Comparison of ENCODE assay signal across 8 cellular contexts in genomic region chr2:69741281-69742169, GRCh38. TPM values are rescaled to one million over a fixed set of nuclear protein-coding genes. Genes with fewer than 3 reads are reported as not detected.
DNase-seq lines count a peak whose midpoint lies in the region; ATAC-seq, FAIRE-seq and TF ChIP-seq lines count a peak whose summit lies in the region.

TSS of gene ANXA4 (plus strand) at chr2:69742134. CDS start at chr2:69781566, 39,432 bp downstream.

- H3K4me1 ChIP-seq in HUES48 (ENCODE audit: control insufficient read depth, insufficient read depth, low read length), result peaks cover 12% of the 10 kb centered on the region; the same call in 1 of the 2 replicates

- H3K9ac ChIP-seq in HUES48 (ENCODE audit: low read depth, low read length), result peak within 1 kb of the TSS; percentile 65

- H3K27me3 ChIP-seq in HUES48 (ENCODE audit: control insufficient read depth, insufficient read depth, low read length), result peaks cover 12% of the 10 kb centered on the region

- H3K36me3 Mint-ChIP-seq in activated naive CD4-positive, alpha-beta T cell treated with anti-CD3 and anti-CD28 coated beads, Interleukin-2, amount 50 U/mL, for 72 hours, result peaks cover 6 to 10% of the 10 kb centered on the region in 2 donors

- peak within 1 kb of the TSS; percentile 69 for H3K4me3 ChIP-seq in HUES48 (ENCODE audit: low read depth, low read length)

- H3K9me3 Mint-ChIP-seq in activated naive CD4-positive, alpha-beta T cell treated with anti-CD3 and anti-CD28 coated beads, Interleukin-2, amount 50 U/mL, for 72 hours, result no peaks in the 10 kb centered on the region

- H3K27ac Mint-ChIP-seq in activated naive CD4-positive, alpha-beta T cell treated with anti-CD3 and anti-CD28 coated beads, Interleukin-2, amount 50 U/mL, for 72 hours, result peak within 1 kb of the TSS; percentile 84 to 96

- intact Hi-C loops in Right ventricle myocardium inferior (cut with DNase I), result loop anchor here (5.0 kb wide), 1 partner anchor 76 kb away; no protein-coding TSS in a partner anchor
- intact Hi-C loops in posterior cingulate gyrus (cut with DNase I), result no loop called here

- no peaks in the 10 kb centered on the region for H3K9me3 ChIP-seq in HUES48 (ENCODE audit: control insufficient read depth, insufficient read depth, low read length)

- ATAC-seq in GM21423 (IDR thresholded peaks at IDR 0.05; ENCODE audit: unreplicated experiment) (peak; percentile 82), SK-N-SH treated with all-trans-retinoic acid at 6 μM for 48 hours (peak; percentile 91), Right ventricle myocardium inferior (peak; percentile 95)
- ATAC-seq in activated naive CD4-positive, alpha-beta T cell treated with anti-CD3 and anti-CD28 coated beads, Interleukin-2, amount 50 U/mL, for 72 hours, result peak; percentile 92 to 95

- no peaks in the 10 kb centered on the region for H3K36me3 ChIP-seq in HUES48 (ENCODE audit: control insufficient read depth, insufficient read depth, low read length)

- DNase-seq in DMS53 (lab: John Stamatoyannopoulos, UW) (peak; percentile 91), Right ventricle myocardium inferior (ENCODE audit: missing footprints) (peak; percentile 89), posterior cingulate gyrus (peak in 9 of 10 donors; percentile 19 to 92 (median 54)), urothelium cell line (ENCODE audit: low spot score) (peak; percentile 91)
- DNase-seq in activated naive CD4-positive, alpha-beta T cell treated with anti-CD3 and anti-CD28 coated beads, Interleukin-2, amount 50 U/mL, for 72 hours (ENCODE audit: low spot score in 2 of 2), result peak; percentile 56 to 76

- H3K27ac ChIP-seq in HUES48 (ENCODE audit: low read depth, low read length), result peak within 1 kb of the TSS; percentile 11

- FAIRE-seq in urothelium cell line (lab: Jason Lieb, UNC), result no peak

TF ChIP-seq in SK-N-SH treated with all-trans-retinoic acid at 6 μM for 48 hours, 23 proteins besides CTCF, POLR2A, EP300 and RAD21:
- TF ChIP-seq TSHZ2 (CRISPR knock-in tag; IDR thresholded peaks at IDR 0.05) (0 out of 2 replicates have a peak, but pooled peaks have one; percentile 34), ZNF8 (CRISPR knock-in tag; IDR thresholded peaks at IDR 0.05) (no peak)

RNA-seq across cellular contexts. Expression of gene ANXA4, which starts in this region (rescaled TPM):
- 10 to 100 TPM; 22.4 to 32.0 TPM for total RNA-seq in activated naive CD4-positive, alpha-beta T cell treated with anti-CD3 and anti-CD28 coated beads, Interleukin-2, amount 50 U/mL, for 72 hours
- 27.5 TPM for total RNA-seq in Right ventricle myocardium inferior

Comparison
In these comparisons a context has a peak if more than half of its experiments do, and no peak if none do; other contexts are left out.
1. Peak in every context shown above with its lines: DNase-seq, ATAC-seq, H3K4me3 ChIP-seq and H3K27ac ChIP-seq.